ENCODE assay signal across 8 cellular contexts in the genomic region with DNA sequence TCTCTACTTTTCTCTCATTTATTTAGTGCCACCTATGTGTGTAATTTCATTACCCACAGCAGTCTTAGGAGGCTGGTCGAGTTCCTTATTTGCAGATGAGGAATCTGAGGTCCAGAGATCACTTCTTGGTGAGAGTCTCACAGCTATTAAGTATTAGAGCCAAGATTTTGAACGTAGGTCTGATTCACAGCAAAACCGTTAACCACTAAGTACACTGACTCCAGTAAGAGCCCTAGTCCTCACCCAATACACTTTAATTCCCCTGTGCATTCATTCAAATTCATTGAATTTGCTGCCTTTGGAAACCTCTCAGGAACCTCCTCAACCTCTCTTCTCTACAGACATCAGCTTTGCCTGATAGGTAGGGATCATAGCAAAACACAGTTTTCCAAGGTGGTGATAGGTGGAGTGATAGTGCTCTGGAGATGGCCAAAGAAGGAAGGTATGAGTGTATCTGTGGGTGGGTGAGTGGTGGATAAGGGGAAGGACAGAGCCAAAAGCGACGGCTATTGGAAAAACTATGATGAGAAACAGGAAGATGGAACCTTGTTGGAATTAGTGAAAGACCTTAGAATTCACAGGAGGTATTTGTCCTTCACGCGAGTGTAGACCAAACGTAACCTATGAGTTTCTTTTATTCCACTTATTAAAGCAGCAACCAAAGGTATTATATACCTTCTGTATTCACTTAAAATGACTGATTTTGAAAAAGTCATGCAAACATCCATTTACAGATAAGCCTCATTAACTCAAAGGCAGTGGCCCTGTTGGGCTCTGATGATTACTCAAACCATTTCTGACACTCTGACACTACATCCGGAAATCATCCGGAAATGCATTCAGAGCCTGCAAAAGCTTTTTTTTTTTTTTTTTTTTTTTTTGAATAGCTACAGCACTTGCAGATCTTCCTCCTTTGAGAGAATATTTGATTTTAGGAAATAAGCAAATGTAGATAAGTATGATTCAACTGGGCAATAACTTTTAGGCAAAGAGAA. TPM values are rescaled to one million over a fixed set of nuclear protein-coding genes. Genes with fewer than 3 reads are reported as not detected.
DNase-seq lines count a peak whose midpoint lies in the region; ATAC-seq lines count a peak whose summit lies in the region.

No MANE protein-coding gene starts in this region.

- no peaks in the 10 kb centered on the region for H3K36me3 Mint-ChIP-seq in T-cell

- peak overlapping the region in 2 of 3 donors; percentile 21 to 66 for H3K4me3 Mint-ChIP-seq in T-cell

- CTCF ChIA-PET in T-cell (lab: Charles Lee), result interaction anchor here in 1 of 2 donors (0.7 kb wide), 1 partner anchor 23 kb away, joined by 3 read pairs; no protein-coding TSS in a partner anchor

- ATAC-seq in activated CD4-positive, CD25-positive, alpha-beta regulatory T cell treated with anti-CD3 and anti-CD28 coated beads, Interleukin-2, amount 50 U/mL, for 24 hours, result peak; percentile 86 to 96
- ATAC-seq in HG02798 (IDR thresholded peaks at IDR 0.05; ENCODE audit: poor library complexity, unreplicated experiment) (peak; percentile 89), T-cell (replicated peaks in 1 of 4) (peak; percentile 68 to 78 (median 73))

- no peaks in the 10 kb centered on the region for H3K9me3 Mint-ChIP-seq in T-cell

- H3K27me3 Mint-ChIP-seq in T-cell, result no peaks in the 10 kb centered on the region

- H3K27ac Mint-ChIP-seq in T-cell, result peak overlapping the region; percentile 73 to 86

- no peak for DNase-seq in activated CD4-positive, CD25-positive, alpha-beta regulatory T cell treated with anti-CD3 and anti-CD28 coated beads, Interleukin-2, amount 50 U/mL, for 72 hours
- DNase-seq in T-cell (peak in 10 of 34 experiments; percentile 0 to 46 (median 8)), myocyte (ENCODE audit: low read depth) (peak; percentile 3), mucosa of gallbladder (ENCODE audit: low spot score) (no peak), DMS 273 treated with DMSO at 0.1 percent for 48 hours (lab: John Stamatoyannopoulos, UW) (no peak), cerebellar nuclear complex (lab: John Stamatoyannopoulos, UW) (no peak)

- POLR2A ChIA-PET in T-cell (lab: Charles Lee), result interaction anchor here in 1 of 2 donors (0.5 kb wide), 1 partner anchor 68 kb away, joined by 3 read pairs; no protein-coding TSS in a partner anchor

- H3K4me1 Mint-ChIP-seq in T-cell, result peaks cover 54 to 88% (median 80%) of the 10 kb centered on the region in 3 donors

RNA-seq across cellular contexts. Expression of a gene that starts 6.3 kb away (rescaled TPM):
- total RNA-seq in T-cell (10 to 100 TPM; 56.1 to 94.2 (median 60.1) TPM), myocyte (25.6 and 31.8 TPM in 2 replicates), mucosa of gallbladder (36.7 TPM)
- polyA plus RNA-seq in myocyte (2012), result 18.1 TPM
